Comparison of ENCODE assay signal across 1 cellular context in the genomic region with DNA sequence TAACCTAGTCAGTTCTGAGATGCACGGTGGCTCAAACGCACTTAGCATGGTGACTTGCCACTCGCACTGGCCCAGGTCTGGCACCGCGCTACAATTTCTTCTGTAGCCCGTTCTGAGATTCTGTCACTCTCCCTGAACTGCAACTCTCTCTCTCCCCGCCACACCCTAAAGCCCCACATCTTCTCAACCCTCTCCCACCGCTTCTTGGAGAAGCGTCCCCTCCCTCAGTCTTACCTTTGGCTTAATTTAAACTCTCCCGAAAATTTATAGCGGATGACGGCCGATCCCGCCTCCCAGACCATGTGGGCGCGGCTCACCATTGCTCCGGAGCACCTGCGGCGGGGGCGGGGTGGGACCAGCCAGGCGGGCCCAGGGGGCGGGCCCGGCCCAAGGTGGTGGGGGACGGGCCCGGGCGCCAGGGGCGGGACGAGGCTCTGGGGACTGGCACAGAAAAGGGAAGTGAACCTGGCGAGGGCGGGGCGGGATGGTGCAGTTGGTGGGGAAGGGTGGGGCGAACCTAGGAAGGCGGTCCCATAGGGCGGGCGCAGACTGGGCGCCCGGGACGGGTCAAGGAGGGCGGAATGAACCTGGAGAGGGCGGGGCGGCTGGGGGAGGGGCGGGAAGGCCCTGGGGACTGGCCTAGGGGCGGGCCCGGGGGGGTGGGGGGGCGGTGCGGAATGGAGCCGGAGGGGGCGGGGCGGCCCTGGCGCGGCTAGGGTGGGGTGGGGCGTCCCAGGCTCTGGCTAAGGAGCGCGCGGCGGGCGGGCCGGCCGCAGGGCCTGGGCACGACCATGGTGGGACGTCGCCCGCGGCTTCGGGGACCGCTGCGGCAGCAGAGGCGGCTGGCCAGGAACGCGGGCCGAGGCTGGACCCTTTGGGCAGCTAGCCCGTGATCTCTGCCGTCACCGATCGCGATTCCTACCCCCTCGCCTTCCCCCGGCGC.
TF ChIP-seq lines count a peak whose summit lies in the region.

TSS of gene MAP3K21 (plus strand) at position 730 of the 943 bp plus-strand sequence. CDS start 305 bp downstream, outside the sequence.

TF ChIP-seq in HEK293, 187 proteins besides CTCF, POLR2A, EP300 and RAD21 (continued from another document):
- TF ChIP-seq PRDM6 (tag by site-specific recombination; IDR thresholded peaks at IDR 0.05) (no peak), ZXDB (tag by site-specific recombination; IDR thresholded peaks at IDR 0.05) (peak; percentile 87), ZSCAN4 (tag by site-specific recombination; IDR thresholded peaks at IDR 0.05) (no peak), BCL11B (tag by site-specific recombination; IDR thresholded peaks at IDR 0.05; ENCODE audit: low read depth) (no peak), ZNF37A (tag by site-specific recombination; IDR thresholded peaks at IDR 0.05) (0 out of 2 replicates have a peak, but pooled peaks have one; percentile 35), ZNF16 (tag by site-specific recombination; IDR thresholded peaks at IDR 0.05; ENCODE audit: low read depth) (no peak), GLIS2 (tag by site-specific recombination; IDR thresholded peaks at IDR 0.05) (peak; percentile 91), ZBTB21 (tag by site-specific recombination; IDR thresholded peaks at IDR 0.05) (no peak), ZNF280D (tag by site-specific recombination; IDR thresholded peaks at IDR 0.05) (peak; percentile 46; the same call in 1 of the 2 replicates), BCL11A (tag by site-specific recombination; IDR thresholded peaks at IDR 0.05; ENCODE audit: low read depth) (no peak), ZNF549 (tag by site-specific recombination; IDR thresholded peaks at IDR 0.05) (no peak), ZBTB26 (tag by site-specific recombination; optimal IDR thresholded peaks at IDR 0.05) (peak; percentile 16), ZNF548 (tag by site-specific recombination; IDR thresholded peaks at IDR 0.05) (no peak), ZNF433 (tag by site-specific recombination; IDR thresholded peaks at IDR 0.05; ENCODE audit: low read depth) (no peak), ZIC2 (tag by site-specific recombination; IDR thresholded peaks at IDR 0.05) (peak; percentile 30), KLF17 (tag by site-specific recombination; IDR thresholded peaks at IDR 0.05) (peak; percentile 97), ZNF416 (tag by site-specific recombination; IDR thresholded peaks at IDR 0.05) (no peak), KLF7 (tag by site-specific recombination; IDR thresholded peaks at IDR 0.05; ENCODE audit: borderline replicate concordance) (peak; percentile 96; the same call in 1 of the 2 replicates), SALL2 (tag by site-specific recombination; IDR thresholded peaks at IDR 0.05; ENCODE audit: borderline replicate concordance) (no peak), ZNF677 (tag by site-specific recombination; IDR thresholded peaks at IDR 0.05) (0 out of 2 replicates have a peak, but pooled peaks have one; percentile 23), ZNF423 (tag by site-specific recombination; IDR thresholded peaks at IDR 0.05) (0 out of 2 replicates have a peak, but pooled peaks have one; percentile 9), ZBTB7A (tag by site-specific recombination; IDR thresholded peaks at IDR 0.05; ENCODE audit: low read depth) (0 out of 2 replicates have a peak, but pooled peaks have one; percentile 15), ZNF654 (tag by site-specific recombination; IDR thresholded peaks at IDR 0.05; ENCODE audit: low read depth) (no peak)
- TF ChIP-seq, protein P1, sequence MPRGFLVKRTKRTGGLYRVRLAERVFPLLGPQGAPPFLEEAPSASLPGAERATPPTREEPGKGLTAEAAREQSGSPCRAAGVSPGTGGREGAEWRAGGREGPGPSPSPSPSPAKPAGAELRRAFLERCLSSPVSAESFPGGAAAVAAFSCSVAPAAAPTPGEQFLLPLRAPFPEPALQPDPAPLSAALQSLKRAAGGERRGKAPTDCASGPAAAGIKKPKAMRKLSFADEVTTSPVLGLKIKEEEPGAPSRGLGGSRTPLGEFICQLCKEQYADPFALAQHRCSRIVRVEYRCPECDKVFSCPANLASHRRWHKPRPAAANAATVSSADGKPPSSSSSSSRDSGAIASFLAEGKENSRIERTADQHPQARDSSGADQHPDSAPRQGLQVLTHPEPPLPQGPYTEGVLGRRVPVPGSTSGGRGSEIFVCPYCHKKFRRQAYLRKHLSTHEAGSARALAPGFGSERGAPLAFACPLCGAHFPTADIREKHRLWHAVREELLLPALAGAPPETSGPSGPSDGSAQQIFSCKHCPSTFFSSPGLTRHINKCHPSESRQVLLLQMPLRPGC (tag by site-specific recombination; IDR thresholded peaks at IDR 0.05) = 0 out of 2 replicates have a peak, but pooled peaks have one; percentile 71
- TF ChIP-seq, protein P2, sequence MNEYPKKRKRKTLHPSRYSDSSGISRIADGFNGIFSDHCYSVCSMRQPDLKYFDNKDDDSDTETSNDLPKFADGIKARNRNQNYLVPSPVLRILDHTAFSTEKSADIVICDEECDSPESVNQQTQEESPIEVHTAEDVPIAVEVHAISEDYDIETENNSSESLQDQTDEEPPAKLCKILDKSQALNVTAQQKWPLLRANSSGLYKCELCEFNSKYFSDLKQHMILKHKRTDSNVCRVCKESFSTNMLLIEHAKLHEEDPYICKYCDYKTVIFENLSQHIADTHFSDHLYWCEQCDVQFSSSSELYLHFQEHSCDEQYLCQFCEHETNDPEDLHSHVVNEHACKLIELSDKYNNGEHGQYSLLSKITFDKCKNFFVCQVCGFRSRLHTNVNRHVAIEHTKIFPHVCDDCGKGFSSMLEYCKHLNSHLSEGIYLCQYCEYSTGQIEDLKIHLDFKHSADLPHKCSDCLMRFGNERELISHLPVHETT (tag by site-specific recombination; IDR thresholded peaks at IDR 0.05) = peak; percentile 48; the same call in 1 of the 2 replicates
TF ChIP-seq in HEK293: peak in this region for 67.
